ENCODE assay signal across 18 cellular contexts in the genomic region with DNA sequence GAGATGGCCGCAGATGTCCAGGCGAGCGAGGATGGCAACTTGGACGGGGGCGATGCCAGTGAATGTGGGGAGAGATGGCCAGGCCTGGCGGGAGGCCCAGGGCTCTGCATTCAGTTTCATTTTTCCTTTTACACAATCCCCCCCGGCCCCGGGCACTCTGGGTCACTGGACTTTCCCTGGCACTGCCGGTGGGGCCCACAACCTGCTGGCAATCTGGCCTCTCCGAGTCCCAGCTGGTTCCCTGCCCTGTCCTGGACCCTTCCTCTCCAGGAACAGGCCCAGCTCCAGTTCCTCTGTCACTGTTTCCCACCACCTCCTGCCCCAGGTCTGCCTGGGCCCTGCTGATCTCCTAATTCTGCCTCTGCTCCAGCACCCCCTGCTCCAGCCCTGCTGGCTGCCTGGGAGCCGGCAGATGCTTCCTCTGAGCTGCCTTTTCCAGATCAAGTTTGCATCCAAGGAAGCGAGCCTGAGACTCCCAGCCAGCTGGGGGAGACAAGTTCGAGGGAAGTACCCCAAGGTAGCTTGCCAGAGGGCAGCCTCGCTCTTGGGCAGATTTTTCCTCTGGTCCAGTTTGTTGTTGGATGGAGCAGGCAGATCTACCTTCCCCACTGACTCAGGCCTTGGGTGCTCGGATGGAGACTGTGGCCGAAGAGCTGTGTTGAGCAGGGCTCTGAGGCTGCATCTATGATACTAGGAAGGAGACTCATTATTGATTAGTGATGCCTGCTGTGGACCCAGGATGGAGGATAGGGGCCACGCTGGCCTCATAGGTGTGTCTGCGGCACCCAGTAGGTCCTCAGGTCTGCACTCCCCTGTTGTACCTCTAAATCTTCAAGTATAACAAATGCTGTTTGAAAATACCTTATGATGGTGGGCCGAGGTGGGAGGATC.
DNase-seq lines count a peak whose midpoint lies in the region; ATAC-seq, FAIRE-seq and TF ChIP-seq lines count a peak whose summit lies in the region.
"Had no signal": no experiment of that assay in that cellular context is flagged by ENCODE, and none has a peak within 500 bp of the region (broad histone marks: within the 10 kb centered on the region; RNA-seq: fewer than 3 reads in every experiment).

No MANE protein-coding gene starts in this region.

- H2AK5ac ChIP-seq in H1 (ENCODE audit: low read depth, low read length): no peak overlapping the region

- no peak overlapping the region for H3K56ac ChIP-seq in H1 (replicated peaks; ENCODE audit: insufficient read length, low read depth, low read length)

- H3K27ac ChIP-seq in H1 (ENCODE audit: low read depth, low read length) (no peak overlapping the region), osteoblast (ENCODE audit: low read depth, low read length) (no peak overlapping the region)
- no peak overlapping the region for H3K27ac ChIP-seq in CD8-positive, alpha-beta T cell (ENCODE audit: low read depth, low read length)

- H2BK12ac ChIP-seq in H1 (ENCODE audit: low read depth, low read length): 0 out of 2 replicates have a peak overlapping the region, but pooled peaks have one; percentile 39

- H2BK20ac ChIP-seq in H1 (ENCODE audit: low read length): no peak overlapping the region

- H3K4ac ChIP-seq in H1 (replicated peaks; ENCODE audit: insufficient read length, low read depth, low read length): no peak overlapping the region

- POLR2A ChIA-PET in H1 (lab: Charles Lee; ENCODE audit: partially characterized antibody): interaction anchor here (1.1 kb wide), 1 partner anchor 12 kb away, joined by 4 read pairs; no protein-coding TSS in a partner anchor
- POLR2A ChIA-PET in CD8-positive, alpha-beta T cell (lab: Charles Lee): no interaction called here

- intact Hi-C loops in CD8-positive, alpha-beta T cell (cut with DNase I, micrococcal nuclease): no loop called here

- H3K27me3 ChIP-seq in H1 (replicated peaks in 1 of 4; ENCODE audit: control insufficient read depth in 3 of 4, extremely low read depth in 1 of 4, insufficient read depth in 3 of 4, low read length in 3 of 4) (no peaks in the 10 kb centered on the region; a peak in 1 of 7 replicates), osteoblast (ENCODE audit: insufficient read depth, low read length) (no peaks in the 10 kb centered on the region)
- H3K27me3 ChIP-seq in CD8-positive, alpha-beta T cell (ENCODE audit: insufficient read depth, low read length): no peaks in the 10 kb centered on the region
- H3K27me3 ChIP-seq: body of pancreas had no signal

- no peak overlapping the region for H3K4me3 ChIP-seq in AG10803 (ENCODE audit: low read length)
- H3K4me3 ChIP-seq in H1 (ENCODE audit: extremely low read depth in 1 of 4, insufficient read depth in 2 of 4, low read depth in 3 of 4, low read length in 4 of 4): no peak overlapping the region
- no peak overlapping the region for H3K4me3 ChIP-seq in osteoblast (ENCODE audit: insufficient read depth, low read length)
- no peak overlapping the region for H3K4me3 ChIP-seq in CD8-positive, alpha-beta T cell (ENCODE audit: low read depth, low read length)
- H3K4me3 ChIP-seq: body of pancreas had no signal

- FAIRE-seq in H1 (lab: Jason Lieb, UNC): no peak

- H3K4me3 Mint-ChIP-seq in CD8-positive, alpha-beta T cell: no peak overlapping the region
- H3K4me3 Mint-ChIP-seq: B cell had no signal

- H4K20me1 ChIP-seq in H1 (replicated peaks in 1 of 2; ENCODE audit: control insufficient read depth in 1 of 2, insufficient read depth in 2 of 2, low read length in 2 of 2): no peaks in the 10 kb centered on the region
- no peaks in the 10 kb centered on the region for H4K20me1 ChIP-seq in osteoblast (ENCODE audit: insufficient read depth, low read length)

- no peak; a peak in 1 of 4 replicates for TF ChIP-seq RAD21 in H1 (IDR thresholded peaks at IDR 0.05 in 1 of 2, conservative IDR thresholded peaks at IDR 0.05 in 1 of 2; ENCODE audit: low read depth in 2 of 2, low read length in 2 of 2)

- DNase-seq in AG10803 (ENCODE audit: low read depth) (no peak), NCI-H226 (peak; percentile 21), H1 (ENCODE audit: low read depth in 1 of 2, low spot score in 2 of 2) (no peak), osteoblast (ENCODE audit: insufficient read length, low spot score, missing footprints) (peak; percentile 79), HK-2 (ENCODE audit: unreplicated experiment) (no peak)
- no peak for DNase-seq in CD8-positive, alpha-beta T cell
- DNase-seq in activated effector memory CD4-positive, alpha-beta T cell treated with anti-CD3 and anti-CD28 coated beads, Interleukin-2, amount 50 U/mL, for 16 hours: no peak
- no peak for DNase-seq in activated CD4-positive, alpha-beta T cell treated with anti-CD3 and anti-CD28 coated beads, Interleukin-2, amount 50 U/mL, for 1 hour
- DNase-seq: activated T-cell treated with anti-CD3 and anti-CD28 coated beads, Interleukin-2, amount 50 U/mL, for 1 hour; erythroblast; naive B cell; NCI-H1048; NCI-H748 treated with DMSO at 0.1 percent for 48 hours; SK-N-SH; stimulated activated CD4-positive, alpha-beta T cell treated with anti-CD3 and anti-CD28 coated beads, Interleukin-12 subunit alpha, Interleukin-12 subunit beta, amount 100 ng/mL, for 4 hours had no signal

- H2AFZ ChIP-seq in H1 (ENCODE audit: low read length) (no peak overlapping the region), osteoblast (ENCODE audit: low read length) (peak overlapping the region; percentile 3)

- H3K79me2 ChIP-seq in H1 (ENCODE audit: control insufficient read depth in 1 of 2, insufficient read depth in 2 of 2, low read length in 2 of 2) (no peaks in the 10 kb centered on the region), osteoblast (ENCODE audit: insufficient read depth, low read length) (no peaks in the 10 kb centered on the region)

- no peak overlapping the region for H2BK5ac ChIP-seq in H1 (ENCODE audit: low read depth, low read length)

- no peaks in the 10 kb centered on the region for H3K36me3 Mint-ChIP-seq in CD8-positive, alpha-beta T cell
- H3K36me3 Mint-ChIP-seq: naive B cell had no signal

- no peaks in the 10 kb centered on the region for H3K9me3 Mint-ChIP-seq in CD8-positive, alpha-beta T cell
- H3K9me3 Mint-ChIP-seq: naive B cell had no signal

- ATAC-seq in CD8-positive, alpha-beta T cell: no peak
- ATAC-seq: activated CD4-positive, CD25-positive, alpha-beta regulatory T cell treated with anti-CD3 and anti-CD28 coated beads, Interleukin-2, amount 50 U/mL, for 24 hours; body of pancreas had no signal

- no peaks in the 10 kb centered on the region for H3K79me1 ChIP-seq in H1 (ENCODE audit: low read depth, low read length)

- H3K36me3 ChIP-seq in H1 (ENCODE audit: control insufficient read depth in 2 of 4, insufficient read depth in 4 of 4, low read length in 3 of 4) (no peaks in the 10 kb centered on the region), osteoblast (ENCODE audit: insufficient read depth, low read length) (no peaks in the 10 kb centered on the region)
- H3K36me3 ChIP-seq in CD8-positive, alpha-beta T cell (ENCODE audit: insufficient read depth, low read length): no peaks in the 10 kb centered on the region

- no peak overlapping the region for H2BK15ac ChIP-seq in H1 (ENCODE audit: low read length)

- H4K5ac ChIP-seq in H1 (ENCODE audit: insufficient read length, low read depth, low read length): no peak overlapping the region

- 88% methylated on average over 19 of the region's 19 CpGs; no CpG with 5 or more reads in 1 of the 2 experiments for WGBS in H1 (ENCODE audit: extremely low coverage in 1 of 2, insufficient coverage in 1 of 2, insufficient read length in 1 of 2, insufficient replicate concordance in 2 of 2, low coverage in 1 of 2, low lambda C conversion rate in 2 of 2, missing lambda C conversion rate in 1 of 2), 2 experiments

- H4K91ac ChIP-seq in H1 (replicated peaks; ENCODE audit: insufficient read length, low read length): no peak overlapping the region

- H3K9ac ChIP-seq in H1 (replicated peaks in 1 of 4; ENCODE audit: extremely low read depth in 1 of 4, low read depth in 3 of 4, low read length in 3 of 4): no peak overlapping the region
- H3K9ac ChIP-seq: SK-N-SH had no signal

- no peak overlapping the region for H3K14ac ChIP-seq in H1 (ENCODE audit: insufficient read length)

- H3K18ac ChIP-seq in H1 (ENCODE audit: extremely low read depth, low read length): no peak overlapping the region

- H2BK120ac ChIP-seq in H1 (replicated peaks; ENCODE audit: low read depth, low read length): no peak overlapping the region

- H3K23me2 ChIP-seq in H1 (ENCODE audit: low read depth, low read length): no peaks in the 10 kb centered on the region

- CTCF ChIA-PET in H1 (lab: Charles Lee; ENCODE audit: partially characterized antibody): interaction anchor here (0.5 to 6.6 kb wide), 5 partner anchors 9 to 77 kb away, joined by 3 to 48 read pairs (median 3); no protein-coding TSS in a partner anchor
- CTCF ChIA-PET in CD8-positive, alpha-beta T cell (lab: Charles Lee): no interaction called here

- no peak for TF ChIP-seq EP300 in H1 (IDR thresholded peaks at IDR 0.05; ENCODE audit: borderline replicate concordance in 1 of 2, low read depth in 2 of 2, low read length in 2 of 2)

- peak; percentile 17; the same call in 1 of the 2 replicates for TF ChIP-seq CTCF in AG10803 (conservative IDR thresholded peaks at IDR 0.05; ENCODE audit: low read length)
- TF ChIP-seq CTCF in H1 (IDR thresholded peaks at IDR 0.05; ENCODE audit: control extremely low read depth in 1 of 3, insufficient read depth in 1 of 3, low read depth in 1 of 3, low read length in 3 of 3): no peak
- no peak for TF ChIP-seq CTCF in osteoblast (IDR thresholded peaks at IDR 0.05; ENCODE audit: extremely low read depth, low read depth, low read length)
- no peak for TF ChIP-seq CTCF in CD8-positive, alpha-beta T cell (IDR thresholded peaks at IDR 0.05)

- H3K4me1 Mint-ChIP-seq in CD8-positive, alpha-beta T cell (ENCODE audit: low read depth): no peaks in the 10 kb centered on the region

- no peak overlapping the region for H3K27ac Mint-ChIP-seq in CD8-positive, alpha-beta T cell
- H3K27ac Mint-ChIP-seq: B cell had no signal

- TF ChIP-seq POLR2A in H1 (IDR thresholded peaks at IDR 0.05; ENCODE audit: control extremely low read depth in 1 of 2, low read depth in 2 of 2, low read length in 2 of 2): no peak

- H3K23ac ChIP-seq in H1 (ENCODE audit: insufficient read length): no peak overlapping the region

- H3K27me3 Mint-ChIP-seq in CD8-positive, alpha-beta T cell (ENCODE audit: low read depth): peaks cover 14% of the 10 kb centered on the region

- H3K4me1 ChIP-seq in H1 (replicated peaks in 1 of 4; ENCODE audit: control insufficient read depth in 3 of 4, insufficient read depth in 4 of 4, low read length in 3 of 4) (no peaks in the 10 kb centered on the region; a peak in 1 of 7 replicates), osteoblast (ENCODE audit: insufficient read depth, low read length) (no peaks in the 10 kb centered on the region)
- no peaks in the 10 kb centered on the region for H3K4me1 ChIP-seq in CD8-positive, alpha-beta T cell (ENCODE audit: insufficient read depth, low read length)

- H3K4me2 ChIP-seq in H1 (ENCODE audit: insufficient read depth in 1 of 2, low read depth in 2 of 2, low read length in 2 of 2): no peak overlapping the region
- no peak overlapping the region for H3K4me2 ChIP-seq in osteoblast (ENCODE audit: insufficient read depth, low read length)
- H3K4me2 ChIP-seq: SK-N-SH had no signal

- peak overlapping the region; percentile 57 for H4K8ac ChIP-seq in H1 (ENCODE audit: extremely low read depth, insufficient read depth, low read length)

- H3K9me3 ChIP-seq in H1 (ENCODE audit: insufficient read depth in 2 of 2, low read depth in 1 of 2, low read length in 1 of 2) (no peaks in the 10 kb centered on the region), osteoblast (ENCODE audit: low read depth, low read length) (no peaks in the 10 kb centered on the region)
- H3K9me3 ChIP-seq in CD8-positive, alpha-beta T cell (ENCODE audit: low read length): no peaks in the 10 kb centered on the region
- H3K9me3 ChIP-seq: body of pancreas, SK-N-SH had no signal

Comparison
In these comparisons a context has a peak if more than half of its experiments do, and no peak if none do; other contexts are left out.
1. DNase-seq: peak in NCI-H226 (single experiment) and osteoblast (single experiment); none in AG10803 (single experiment), H1 (0 of 2), CD8-positive, alpha-beta T cell (0 of 7), activated effector memory CD4-positive, alpha-beta T cell treated with anti-CD3 and anti-CD28 coated beads, Interleukin-2, amount 50 U/mL, for 16 hours (single experiment), activated CD4-positive, alpha-beta T cell treated with anti-CD3 and anti-CD28 coated beads, Interleukin-2, amount 50 U/mL, for 1 hour (single experiment) and HK-2 (single experiment).